8 cellular contexts compared by ENCODE assay signal in the genomic region with DNA sequence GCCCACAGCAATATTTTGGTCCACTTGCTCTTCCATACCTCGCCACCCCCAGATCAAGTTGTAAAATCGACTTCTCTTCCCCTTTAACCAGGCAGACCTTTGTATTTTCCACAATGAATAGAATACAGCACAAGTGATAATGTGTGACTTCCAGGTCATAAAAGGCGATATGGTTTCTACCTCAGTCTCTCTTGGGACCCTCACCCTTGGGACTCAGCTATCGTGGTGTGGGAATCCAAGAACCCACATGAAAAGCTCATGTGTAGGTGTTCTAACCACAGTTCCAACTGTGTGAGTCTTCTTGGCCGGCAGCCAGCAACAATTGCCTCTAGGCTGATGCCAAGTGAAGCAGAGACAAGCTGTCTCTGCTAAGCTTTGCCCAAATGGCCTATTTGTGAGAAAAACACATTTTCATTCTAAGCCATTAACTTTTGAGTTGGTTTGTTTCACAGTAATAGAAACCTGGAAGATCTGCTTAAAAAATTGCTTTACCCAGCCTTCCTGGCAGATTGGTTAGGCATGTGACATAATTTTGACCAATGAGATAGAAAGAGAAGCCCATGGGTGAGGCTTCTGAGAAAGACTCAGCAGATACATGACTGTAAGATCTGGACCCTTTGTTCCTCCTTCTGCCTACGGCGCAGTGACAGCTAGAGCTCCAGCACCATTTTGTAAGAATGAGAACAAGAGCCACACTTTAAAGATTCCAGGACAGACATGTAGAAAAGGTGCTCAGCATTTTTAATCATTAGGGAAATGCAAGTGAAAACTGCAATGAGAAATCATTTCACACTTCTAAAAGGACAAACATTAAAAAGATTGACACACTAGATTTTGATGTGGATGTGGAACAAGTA.
DNase-seq lines count a peak whose midpoint lies in the region; ATAC-seq and TF ChIP-seq lines count a peak whose summit lies in the region.

No MANE protein-coding gene starts in this region.

- H3K4me3 ChIP-seq in KMS-11 (IDR thresholded peaks at IDR 0.05; ENCODE audit: insufficient read depth, low read depth, low read length), result no peak overlapping the region

- TF ChIP-seq CTCF in GM10248 (IDR thresholded peaks at IDR 0.05; ENCODE audit: control extremely low read depth, extremely low read depth, low read depth, missing control alignments) (no peak), KMS-11 (conservative IDR thresholded peaks at IDR 0.05; ENCODE audit: low read depth, low read length) (no peak)

- DNase-seq in GM10248 (ENCODE audit: extremely low spot score) (peak; percentile 40), retina (peak; percentile 30), AG20443 (ENCODE audit: low spot score) (no peak), NCI-H510A treated with DMSO at 0.1 percent for 48 hours (lab: John Stamatoyannopoulos, UW) (no peak)
- peak; percentile 41 for DNase-seq in activated CD4-positive, CD25-positive, alpha-beta regulatory T cell treated with anti-CD3 and anti-CD28 coated beads, Interleukin-2, amount 50 U/mL, for 16 hours (ENCODE audit: low read depth, low spot score)
- DNase-seq in central memory CD4-positive, alpha-beta T cell, result peak; percentile 69

- POLR2A ChIA-PET in GM10248 (lab: Yijun Ruan, JAX), result interaction anchor here (0.9 kb wide), 1 partner anchor 43 kb away, joined by 4 read pairs; a partner anchor contains a TSS

- H3K4me2 ChIP-seq in KMS-11, result peak overlapping the region; percentile 75

- no peaks in the 10 kb centered on the region for H3K36me3 ChIP-seq in KMS-11 (ENCODE audit: insufficient read depth)

- no peaks in the 10 kb centered on the region for H4K20me1 ChIP-seq in KMS-11 (ENCODE audit: insufficient read depth)

- peak; percentile 88 for ATAC-seq in GM21723 (IDR thresholded peaks at IDR 0.05; ENCODE audit: unreplicated experiment)

- H3K27ac ChIP-seq in KMS-11, result peak overlapping the region; percentile 70

- H3K27me3 ChIP-seq in KMS-11 (ENCODE audit: insufficient read depth, low read depth), result no peaks in the 10 kb centered on the region

- CTCF ChIA-PET in GM10248 (lab: Yijun Ruan, JAX), result interaction anchor here (0.9 to 6.7 kb wide), 6 partner anchors 9 to 300 kb away, joined by 3 to 60 read pairs (median 4); a partner anchor contains a TSS

- peaks cover 27% of the 10 kb centered on the region for H3K4me1 ChIP-seq in KMS-11 (ENCODE audit: low read depth, poor library complexity, severe bottlenecking)

- peak overlapping the region; percentile 62 for H2AFZ ChIP-seq in KMS-11 (ENCODE audit: low read depth)

- H3K79me2 ChIP-seq in KMS-11 (ENCODE audit: insufficient read depth, low read depth), result no peaks in the 10 kb centered on the region

- peak overlapping the region; percentile 32; the same call in 1 of the 2 replicates for H3K9ac ChIP-seq in KMS-11

Comparison
In these comparisons a context has a peak if more than half of its experiments do, and no peak if none do; other contexts are left out.
1. DNase-seq: peak in GM10248 (single experiment), activated CD4-positive, CD25-positive, alpha-beta regulatory T cell treated with anti-CD3 and anti-CD28 coated beads, Interleukin-2, amount 50 U/mL, for 16 hours (single experiment), central memory CD4-positive, alpha-beta T cell (single experiment) and retina (single experiment); none in AG20443 (single experiment) and NCI-H510A treated with DMSO at 0.1 percent for 48 hours (single experiment).